ENCODE assay signal across 1 cellular context in the genomic region with DNA sequence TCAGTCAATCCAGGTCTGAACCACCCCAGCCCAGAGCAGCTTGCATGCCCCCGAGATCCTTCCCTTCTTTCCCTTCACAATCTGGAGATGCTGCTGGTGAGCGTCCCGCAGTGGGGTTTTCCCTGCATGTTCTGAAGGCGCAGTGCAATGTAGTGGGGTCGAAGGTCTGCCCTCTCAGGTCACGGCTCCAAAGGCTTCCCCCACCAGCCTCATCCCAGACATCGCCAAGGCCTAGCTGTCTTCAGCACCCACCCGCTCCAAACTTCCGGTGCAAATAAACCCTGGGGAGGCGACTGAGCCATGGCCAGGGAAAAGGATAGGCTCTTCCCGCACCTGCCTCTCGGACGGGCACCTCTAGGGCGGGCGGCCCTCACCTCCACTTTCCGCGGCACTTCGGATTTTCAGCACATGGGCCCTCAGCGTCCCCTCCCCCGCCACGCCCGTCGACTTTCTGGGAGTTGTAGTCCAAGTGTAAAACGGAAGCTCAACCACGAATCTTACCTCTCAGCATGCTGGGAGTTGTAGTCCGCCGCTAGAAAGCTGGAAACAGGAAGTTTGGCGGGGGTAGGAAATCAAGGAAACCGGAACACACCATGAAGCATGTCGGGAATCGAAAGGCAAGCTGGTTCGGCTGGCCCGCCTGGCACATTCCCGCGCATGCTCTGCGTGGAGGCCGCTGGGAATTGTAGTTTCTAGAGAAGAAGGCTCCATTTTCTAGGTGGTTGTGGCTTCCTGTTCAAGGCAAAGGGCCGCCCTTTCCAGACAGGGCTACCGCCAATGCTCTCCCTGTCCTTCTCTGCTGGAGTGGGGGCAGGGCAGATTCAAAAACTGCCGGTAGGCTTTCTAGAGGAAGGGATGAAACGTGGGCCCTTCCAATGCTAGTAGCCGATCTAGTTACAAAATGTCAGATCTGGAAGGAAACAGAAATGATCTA.
A peak's percentile ranks its signal among the peaks of the same experiment; 100 is the strongest.
TF ChIP-seq lines count a peak whose summit lies in the region.

A gene (minus strand): TSS at position 410 of the 934 bp plus-strand sequence. CDS start 2,384 bp downstream, outside the sequence.

TF ChIP-seq in K562, 482 proteins besides CTCF, POLR2A, EP300 and RAD21 (continued from another document and continues in another):
- TF ChIP-seq, protein P1, sequence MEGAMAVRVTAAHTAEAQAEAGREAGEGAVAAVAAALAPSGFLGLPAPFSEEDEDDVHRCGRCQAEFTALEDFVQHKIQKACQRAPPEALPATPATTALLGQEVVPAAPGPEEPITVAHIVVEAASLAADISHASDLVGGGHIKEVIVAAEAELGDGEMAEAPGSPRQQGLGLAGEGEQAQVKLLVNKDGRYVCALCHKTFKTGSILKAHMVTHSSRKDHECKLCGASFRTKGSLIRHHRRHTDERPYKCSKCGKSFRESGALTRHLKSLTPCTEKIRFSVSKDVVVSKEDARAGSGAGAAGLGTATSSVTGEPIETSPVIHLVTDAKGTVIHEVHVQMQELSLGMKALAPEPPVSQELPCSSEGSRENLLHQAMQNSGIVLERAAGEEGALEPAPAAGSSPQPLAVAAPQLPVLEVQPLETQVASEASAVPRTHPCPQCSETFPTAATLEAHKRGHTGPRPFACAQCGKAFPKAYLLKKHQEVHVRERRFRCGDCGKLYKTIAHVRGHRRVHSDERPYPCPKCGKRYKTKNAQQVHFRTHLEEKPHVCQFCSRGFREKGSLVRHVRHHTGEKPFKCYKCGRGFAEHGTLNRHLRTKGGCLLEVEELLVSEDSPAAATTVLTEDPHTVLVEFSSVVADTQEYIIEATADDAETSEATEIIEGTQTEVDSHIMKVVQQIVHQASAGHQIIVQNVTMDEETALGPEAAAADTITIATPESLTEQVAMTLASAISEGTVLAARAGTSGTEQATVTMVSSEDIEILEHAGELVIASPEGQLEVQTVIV (CRISPR knock-in tag; IDR thresholded peaks at IDR 0.05; ENCODE audit: borderline replicate concordance), result no peak
- TF ChIP-seq, protein P2, sequence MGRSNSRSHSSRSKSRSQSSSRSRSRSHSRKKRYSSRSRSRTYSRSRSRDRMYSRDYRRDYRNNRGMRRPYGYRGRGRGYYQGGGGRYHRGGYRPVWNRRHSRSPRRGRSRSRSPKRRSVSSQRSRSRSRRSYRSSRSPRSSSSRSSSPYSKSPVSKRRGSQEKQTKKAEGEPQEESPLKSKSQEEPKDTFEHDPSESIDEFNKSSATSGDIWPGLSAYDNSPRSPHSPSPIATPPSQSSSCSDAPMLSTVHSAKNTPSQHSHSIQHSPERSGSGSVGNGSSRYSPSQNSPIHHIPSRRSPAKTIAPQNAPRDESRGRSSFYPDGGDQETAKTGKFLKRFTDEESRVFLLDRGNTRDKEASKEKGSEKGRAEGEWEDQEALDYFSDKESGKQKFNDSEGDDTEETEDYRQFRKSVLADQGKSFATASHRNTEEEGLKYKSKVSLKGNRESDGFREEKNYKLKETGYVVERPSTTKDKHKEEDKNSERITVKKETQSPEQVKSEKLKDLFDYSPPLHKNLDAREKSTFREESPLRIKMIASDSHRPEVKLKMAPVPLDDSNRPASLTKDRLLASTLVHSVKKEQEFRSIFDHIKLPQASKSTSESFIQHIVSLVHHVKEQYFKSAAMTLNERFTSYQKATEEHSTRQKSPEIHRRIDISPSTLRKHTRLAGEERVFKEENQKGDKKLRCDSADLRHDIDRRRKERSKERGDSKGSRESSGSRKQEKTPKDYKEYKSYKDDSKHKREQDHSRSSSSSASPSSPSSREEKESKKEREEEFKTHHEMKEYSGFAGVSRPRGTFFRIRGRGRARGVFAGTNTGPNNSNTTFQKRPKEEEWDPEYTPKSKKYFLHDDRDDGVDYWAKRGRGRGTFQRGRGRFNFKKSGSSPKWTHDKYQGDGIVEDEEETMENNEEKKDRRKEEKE (IDR thresholded peaks at IDR 0.05; ENCODE audit: borderline replicate concordance in 1 of 2, control insufficient read depth in 1 of 2, low read depth in 2 of 2, low read length in 1 of 2), result peak in 1 of 2 experiments; percentile 95; a peak in 2 of 4 replicates
- no peak for TF ChIP-seq SIRT6 (IDR thresholded peaks at IDR 0.05; ENCODE audit: low read depth, low read length)
- TF ChIP-seq ZFP1 (CRISPR knock-in tag; IDR thresholded peaks at IDR 0.05), result no peak
- no peak for TF ChIP-seq CEBPB (tag; IDR thresholded peaks at IDR 0.05)
- no peak for TF ChIP-seq PHB2 (IDR thresholded peaks at IDR 0.05; ENCODE audit: low read depth)
- TF ChIP-seq CBFA2T2 (conservative IDR thresholded peaks at IDR 0.05), result no peak
- peak; percentile 54; the same call in 1 of the 2 replicates for TF ChIP-seq HDAC8 (tag; IDR thresholded peaks at IDR 0.05)
- no peak for TF ChIP-seq TFAM (CRISPR knock-in tag; conservative IDR thresholded peaks at IDR 0.05)
- no peak for TF ChIP-seq SMAD1 (IDR thresholded peaks at IDR 0.05; ENCODE audit: low read depth, low read length, partially characterized antibody)
- TF ChIP-seq TEAD1 (CRISPR knock-in tag; IDR thresholded peaks at IDR 0.05), result peak; percentile 65 to 74; a peak in 3 of 4 replicates
- no peak for TF ChIP-seq MCM7 (IDR thresholded peaks at IDR 0.05)
- peak; percentile 64; the same call in 1 of the 2 replicates for TF ChIP-seq TEAD4 (IDR thresholded peaks at IDR 0.05; ENCODE audit: low read length)
- TF ChIP-seq TEAD4 (CRISPR knock-in tag; IDR thresholded peaks at IDR 0.05; ENCODE audit: borderline replicate concordance), result no peak
- peak; percentile 92 for TF ChIP-seq FOXJ2 (tag; IDR thresholded peaks at IDR 0.05)
- TF ChIP-seq POLR2AphosphoS2 (IDR thresholded peaks at IDR 0.05; ENCODE audit: low read length), result peak; percentile 99
- TF ChIP-seq MCM3 (IDR thresholded peaks at IDR 0.05), result no peak
- TF ChIP-seq, protein P3, sequence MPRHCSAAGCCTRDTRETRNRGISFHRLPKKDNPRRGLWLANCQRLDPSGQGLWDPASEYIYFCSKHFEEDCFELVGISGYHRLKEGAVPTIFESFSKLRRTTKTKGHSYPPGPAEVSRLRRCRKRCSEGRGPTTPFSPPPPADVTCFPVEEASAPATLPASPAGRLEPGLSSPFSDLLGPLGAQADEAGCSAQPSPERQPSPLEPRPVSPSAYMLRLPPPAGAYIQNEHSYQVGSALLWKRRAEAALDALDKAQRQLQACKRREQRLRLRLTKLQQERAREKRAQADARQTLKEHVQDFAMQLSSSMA (CRISPR knock-in tag; IDR thresholded peaks at IDR 0.05), result no peak
- no peak for TF ChIP-seq POLR3A (IDR thresholded peaks at IDR 0.05; ENCODE audit: borderline replicate concordance, extremely low read depth, insufficient read depth, insufficient read length)
- peak; percentile 93 for TF ChIP-seq ETV1 (tag; conservative IDR thresholded peaks at IDR 0.05; ENCODE audit: low read depth)
- TF ChIP-seq ZC3H4 (CRISPR knock-in tag; IDR thresholded peaks at IDR 0.05; ENCODE audit: borderline replicate concordance), result 0 out of 2 replicates have a peak, but pooled peaks have one; percentile 32
- TF ChIP-seq, protein P4, sequence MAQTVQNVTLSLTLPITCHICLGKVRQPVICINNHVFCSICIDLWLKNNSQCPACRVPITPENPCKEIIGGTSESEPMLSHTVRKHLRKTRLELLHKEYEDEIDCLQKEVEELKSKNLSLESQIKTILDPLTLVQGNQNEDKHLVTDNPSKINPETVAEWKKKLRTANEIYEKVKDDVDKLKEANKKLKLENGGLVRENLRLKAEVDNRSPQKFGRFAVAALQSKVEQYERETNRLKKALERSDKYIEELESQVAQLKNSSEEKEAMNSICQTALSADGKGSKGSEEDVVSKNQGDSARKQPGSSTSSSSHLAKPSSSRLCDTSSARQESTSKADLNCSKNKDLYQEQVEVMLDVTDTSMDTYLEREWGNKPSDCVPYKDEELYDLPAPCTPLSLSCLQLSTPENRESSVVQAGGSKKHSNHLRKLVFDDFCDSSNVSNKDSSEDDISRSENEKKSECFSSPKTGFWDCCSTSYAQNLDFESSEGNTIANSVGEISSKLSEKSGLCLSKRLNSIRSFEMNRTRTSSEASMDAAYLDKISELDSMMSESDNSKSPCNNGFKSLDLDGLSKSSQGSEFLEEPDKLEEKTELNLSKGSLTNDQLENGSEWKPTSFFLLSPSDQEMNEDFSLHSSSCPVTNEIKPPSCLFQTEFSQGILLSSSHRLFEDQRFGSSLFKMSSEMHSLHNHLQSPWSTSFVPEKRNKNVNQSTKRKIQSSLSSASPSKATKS (CRISPR knock-in tag; IDR thresholded peaks at IDR 0.05), result no peak
- TF ChIP-seq STAG1 (CRISPR knock-in tag; IDR thresholded peaks at IDR 0.05; ENCODE audit: borderline replicate concordance), result no peak
- TF ChIP-seq, protein P5, sequence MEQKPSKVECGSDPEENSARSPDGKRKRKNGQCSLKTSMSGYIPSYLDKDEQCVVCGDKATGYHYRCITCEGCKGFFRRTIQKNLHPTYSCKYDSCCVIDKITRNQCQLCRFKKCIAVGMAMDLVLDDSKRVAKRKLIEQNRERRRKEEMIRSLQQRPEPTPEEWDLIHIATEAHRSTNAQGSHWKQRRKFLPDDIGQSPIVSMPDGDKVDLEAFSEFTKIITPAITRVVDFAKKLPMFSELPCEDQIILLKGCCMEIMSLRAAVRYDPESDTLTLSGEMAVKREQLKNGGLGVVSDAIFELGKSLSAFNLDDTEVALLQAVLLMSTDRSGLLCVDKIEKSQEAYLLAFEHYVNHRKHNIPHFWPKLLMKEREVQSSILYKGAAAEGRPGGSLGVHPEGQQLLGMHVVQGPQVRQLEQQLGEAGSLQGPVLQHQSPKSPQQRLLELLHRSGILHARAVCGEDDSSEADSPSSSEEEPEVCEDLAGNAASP (IDR thresholded peaks at IDR 0.05), result no peak
- peak; percentile 94 to 95; a peak in 3 of 4 replicates for TF ChIP-seq SIN3A (IDR thresholded peaks at IDR 0.05; ENCODE audit: borderline replicate concordance in 2 of 2, control insufficient read depth in 1 of 2, low read depth in 2 of 2, low read length in 2 of 2)
- no peak for TF ChIP-seq ZNF551 (CRISPR knock-in tag; IDR thresholded peaks at IDR 0.05)
- TF ChIP-seq ZKSCAN3 (CRISPR knock-in tag; IDR thresholded peaks at IDR 0.05), result no peak
- TF ChIP-seq, protein P6, sequence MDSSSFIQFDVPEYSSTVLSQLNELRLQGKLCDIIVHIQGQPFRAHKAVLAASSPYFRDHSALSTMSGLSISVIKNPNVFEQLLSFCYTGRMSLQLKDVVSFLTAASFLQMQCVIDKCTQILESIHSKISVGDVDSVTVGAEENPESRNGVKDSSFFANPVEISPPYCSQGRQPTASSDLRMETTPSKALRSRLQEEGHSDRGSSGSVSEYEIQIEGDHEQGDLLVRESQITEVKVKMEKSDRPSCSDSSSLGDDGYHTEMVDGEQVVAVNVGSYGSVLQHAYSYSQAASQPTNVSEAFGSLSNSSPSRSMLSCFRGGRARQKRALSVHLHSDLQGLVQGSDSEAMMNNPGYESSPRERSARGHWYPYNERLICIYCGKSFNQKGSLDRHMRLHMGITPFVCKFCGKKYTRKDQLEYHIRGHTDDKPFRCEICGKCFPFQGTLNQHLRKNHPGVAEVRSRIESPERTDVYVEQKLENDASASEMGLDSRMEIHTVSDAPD (CRISPR knock-in tag; IDR thresholded peaks at IDR 0.05), result no peak
- no peak for TF ChIP-seq SMARCA4 (IDR thresholded peaks at IDR 0.05)
- TF ChIP-seq, protein P7, sequence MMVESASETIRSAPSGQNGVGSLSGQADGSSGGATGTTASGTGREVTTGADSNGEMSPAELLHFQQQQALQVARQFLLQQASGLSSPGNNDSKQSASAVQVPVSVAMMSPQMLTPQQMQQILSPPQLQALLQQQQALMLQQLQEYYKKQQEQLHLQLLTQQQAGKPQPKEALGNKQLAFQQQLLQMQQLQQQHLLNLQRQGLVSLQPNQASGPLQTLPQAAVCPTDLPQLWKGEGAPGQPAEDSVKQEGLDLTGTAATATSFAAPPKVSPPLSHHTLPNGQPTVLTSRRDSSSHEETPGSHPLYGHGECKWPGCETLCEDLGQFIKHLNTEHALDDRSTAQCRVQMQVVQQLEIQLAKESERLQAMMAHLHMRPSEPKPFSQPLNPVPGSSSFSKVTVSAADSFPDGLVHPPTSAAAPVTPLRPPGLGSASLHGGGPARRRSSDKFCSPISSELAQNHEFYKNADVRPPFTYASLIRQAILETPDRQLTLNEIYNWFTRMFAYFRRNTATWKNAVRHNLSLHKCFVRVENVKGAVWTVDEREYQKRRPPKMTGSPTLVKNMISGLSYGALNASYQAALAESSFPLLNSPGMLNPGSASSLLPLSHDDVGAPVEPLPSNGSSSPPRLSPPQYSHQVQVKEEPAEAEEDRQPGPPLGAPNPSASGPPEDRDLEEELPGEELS (CRISPR knock-in tag; IDR thresholded peaks at IDR 0.05; ENCODE audit: borderline replicate concordance), result peak; percentile 93
- TF ChIP-seq, protein P8, sequence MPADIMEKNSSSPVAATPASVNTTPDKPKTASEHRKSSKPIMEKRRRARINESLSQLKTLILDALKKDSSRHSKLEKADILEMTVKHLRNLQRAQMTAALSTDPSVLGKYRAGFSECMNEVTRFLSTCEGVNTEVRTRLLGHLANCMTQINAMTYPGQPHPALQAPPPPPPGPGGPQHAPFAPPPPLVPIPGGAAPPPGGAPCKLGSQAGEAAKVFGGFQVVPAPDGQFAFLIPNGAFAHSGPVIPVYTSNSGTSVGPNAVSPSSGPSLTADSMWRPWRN (IDR thresholded peaks at IDR 0.05; ENCODE audit: low read depth), result no peak; the same call in 1 of the 2 replicates
- TF ChIP-seq MEIS2 (IDR thresholded peaks at IDR 0.05; ENCODE audit: partially characterized antibody), result peak; percentile 89
- TF ChIP-seq HMG20A (CRISPR knock-in tag; conservative IDR thresholded peaks at IDR 0.05), result no peak
- no peak for TF ChIP-seq MTA2 (IDR thresholded peaks at IDR 0.05; ENCODE audit: low read depth)
- TF ChIP-seq NEUROD1 (IDR thresholded peaks at IDR 0.05; ENCODE audit: borderline replicate concordance, low read depth, low read length, partially characterized antibody), result peak; percentile 53
- no peak for TF ChIP-seq CCAR2 (IDR thresholded peaks at IDR 0.05; ENCODE audit: low read depth, low read length)
- peak; percentile 31 for TF ChIP-seq RBBP5 (IDR thresholded peaks at IDR 0.05; ENCODE audit: borderline replicate concordance, insufficient read depth, low read length, poor library complexity, severe bottlenecking)
- TF ChIP-seq ZNF830 (CRISPR knock-in tag; IDR thresholded peaks at IDR 0.05), result 0 out of 2 replicates have a peak, but pooled peaks have one; percentile 46
- no peak for TF ChIP-seq ZNF668 (CRISPR knock-in tag; IDR thresholded peaks at IDR 0.05)
- peak; percentile 92 for TF ChIP-seq L3MBTL2 (IDR thresholded peaks at IDR 0.05)
- peak; percentile 94 for TF ChIP-seq ZNF197 (CRISPR knock-in tag; IDR thresholded peaks at IDR 0.05; ENCODE audit: low read depth)
- TF ChIP-seq, protein P9, sequence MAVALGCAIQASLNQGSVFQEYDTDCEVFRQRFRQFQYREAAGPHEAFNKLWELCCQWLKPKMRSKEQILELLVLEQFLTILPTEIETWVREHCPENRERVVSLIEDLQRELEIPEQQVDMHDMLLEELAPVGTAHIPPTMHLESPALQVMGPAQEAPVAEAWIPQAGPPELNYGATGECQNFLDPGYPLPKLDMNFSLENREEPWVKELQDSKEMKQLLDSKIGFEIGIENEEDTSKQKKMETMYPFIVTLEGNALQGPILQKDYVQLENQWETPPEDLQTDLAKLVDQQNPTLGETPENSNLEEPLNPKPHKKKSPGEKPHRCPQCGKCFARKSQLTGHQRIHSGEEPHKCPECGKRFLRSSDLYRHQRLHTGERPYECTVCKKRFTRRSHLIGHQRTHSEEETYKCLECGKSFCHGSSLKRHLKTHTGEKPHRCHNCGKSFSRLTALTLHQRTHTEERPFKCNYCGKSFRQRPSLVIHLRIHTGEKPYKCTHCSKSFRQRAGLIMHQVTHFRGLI (CRISPR knock-in tag; IDR thresholded peaks at IDR 0.05), result no peak
- TF ChIP-seq ZFPM2 (CRISPR knock-in tag; IDR thresholded peaks at IDR 0.05), result no peak
- TF ChIP-seq FOSL1 (tag; conservative IDR thresholded peaks at IDR 0.05), result peak; percentile 59
- no peak for TF ChIP-seq CHD4 (IDR thresholded peaks at IDR 0.05; ENCODE audit: insufficient read depth, insufficient replicate concordance, low read depth, low read length, poor library complexity, severe bottlenecking)
